Comparison of ENCODE assay signal across 15 cellular contexts in the genomic region with DNA sequence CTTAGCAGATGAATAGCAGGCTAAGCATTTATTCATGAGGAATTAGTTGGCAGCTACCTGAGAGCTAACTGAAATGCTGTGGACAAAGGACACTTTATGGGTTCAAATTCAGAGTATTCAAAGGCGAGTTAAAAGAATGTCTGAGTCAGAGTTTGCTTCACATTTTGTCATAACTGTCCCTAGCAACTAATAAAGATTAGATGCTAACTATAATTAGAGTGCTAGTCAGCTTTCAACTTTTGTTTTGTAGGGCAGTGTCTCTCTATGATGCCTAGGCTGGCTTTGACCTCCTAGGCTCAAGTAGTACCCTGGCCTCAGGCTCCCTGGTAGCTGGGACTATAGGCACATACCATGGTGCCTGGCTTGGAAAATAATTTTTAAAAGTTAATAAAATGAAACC. TPM values are rescaled to one million over a fixed set of nuclear protein-coding genes. Genes with fewer than 3 reads are reported as not detected.
DNase-seq lines count a peak whose midpoint lies in the region; ATAC-seq and TF ChIP-seq lines count a peak whose summit lies in the region.
"Had no signal": no experiment of that assay in that cellular context is flagged by ENCODE, and none has a peak within 500 bp of the region (broad histone marks: within the 10 kb centered on the region; RNA-seq: fewer than 3 reads in every experiment).

No MANE protein-coding gene starts in this region.

- H3K4me3 ChIP-seq in esophagus muscularis mucosa (no peak overlapping the region), prostate gland (no peak overlapping the region)
- H3K4me3 ChIP-seq: coronary artery, SJSA1, suprapubic skin had no signal

- peaks cover 4% of the 10 kb centered on the region for H3K36me3 Mint-ChIP-seq in glutamatergic neuron (ENCODE audit: unreplicated experiment)

- H3K9me3 Mint-ChIP-seq in glutamatergic neuron (ENCODE audit: unreplicated experiment) = peaks cover 2% of the 10 kb centered on the region
- H3K9me3 Mint-ChIP-seq: activated naive CD4-positive, alpha-beta T cell treated with anti-CD3 and anti-CD28 coated beads, Interleukin-2, amount 50 U/mL, for 72 hours; CD8-positive, alpha-beta T cell; nephron had no signal

- intact Hi-C loops in esophagus muscularis mucosa (cut with DNase I) (loop anchor here (5.0 kb wide), 1 partner anchor 339 kb away; no protein-coding TSS in a partner anchor), prostate gland (cut with DNase I) (no loop called here)

- H3K27me3 ChIP-seq in esophagus muscularis mucosa = no peaks in the 10 kb centered on the region
- H3K27me3 ChIP-seq in prostate gland (replicated peaks; ENCODE audit: insufficient read depth) = no peaks in the 10 kb centered on the region
- H3K27me3 ChIP-seq: SJSA1, suprapubic skin had no signal

- H3K4me1 Mint-ChIP-seq in glutamatergic neuron (ENCODE audit: low read depth, unreplicated experiment) = peaks cover 2% of the 10 kb centered on the region

- TF ChIP-seq POLR2A in esophagus muscularis mucosa (IDR thresholded peaks at IDR 0.05; ENCODE audit: low read depth) (no peak), prostate gland (IDR thresholded peaks at IDR 0.05) (no peak)

- no peak for ATAC-seq in HG02678 (IDR thresholded peaks at IDR 0.05; ENCODE audit: unreplicated experiment)
- ATAC-seq: activated naive CD4-positive, alpha-beta T cell treated with anti-CD3 and anti-CD28 coated beads, Interleukin-2, amount 50 U/mL, for 72 hours; CD8-positive, alpha-beta T cell had no signal

- DNase-seq in EH (ENCODE audit: low read depth) = peak; percentile 67
- peak; percentile 79 for DNase-seq in M059J (ENCODE audit: low read depth)
- no peak for DNase-seq in esophagus muscularis mucosa (ENCODE audit: extremely low spot score)
- no peak for DNase-seq in prostate gland (ENCODE audit: low spot score)
- no peak for DNase-seq in stimulated activated CD4-positive, alpha-beta T cell treated with anti-CD3 and anti-CD28 coated beads, Interleukin-15, amount 100 ng/mL, for 24 hours
- DNase-seq in hippocampal formation (lab: John Stamatoyannopoulos, UW) = no peak
- no peak for DNase-seq in glutamatergic neuron
- DNase-seq: CD8-positive, alpha-beta T cell; MV-4-11 had no signal

- no peak overlapping the region for H3K4me3 Mint-ChIP-seq in glutamatergic neuron (ENCODE audit: unreplicated experiment)
- H3K4me3 Mint-ChIP-seq: CD8-positive, alpha-beta T cell had no signal

- H3K9me3 ChIP-seq in esophagus muscularis mucosa = no peaks in the 10 kb centered on the region
- H3K9me3 ChIP-seq in prostate gland = no peaks in the 10 kb centered on the region
- H3K9me3 ChIP-seq: SJSA1, suprapubic skin had no signal

- H3K4me1 ChIP-seq in esophagus muscularis mucosa = peaks cover 31 to 46% (median 43%) of the 10 kb centered on the region in 4 donors
- peaks cover 11% of the 10 kb centered on the region for H3K4me1 ChIP-seq in prostate gland (replicated peaks)

- 31% methylated on average over 1 of the region's 1 CpG for WGBS in esophagus muscularis mucosa
- WGBS in prostate gland = 22% methylated on average over 1 of the region's 1 CpG

- peak overlapping the region; percentile 47 to 72 (median 55) for H3K27ac ChIP-seq in esophagus muscularis mucosa (replicated peaks in 1 of 4)
- H3K27ac ChIP-seq in prostate gland = peak overlapping the region; percentile 18 to 37
- H3K27ac ChIP-seq: coronary artery, SJSA1, suprapubic skin had no signal

- peaks cover 2% of the 10 kb centered on the region for H3K27me3 Mint-ChIP-seq in glutamatergic neuron (ENCODE audit: unreplicated experiment)

- TF ChIP-seq CTCF in esophagus muscularis mucosa (IDR thresholded peaks at IDR 0.05) (no peak), prostate gland (IDR thresholded peaks at IDR 0.05) (no peak), glutamatergic neuron (IDR thresholded peaks at IDR 0.05; ENCODE audit: partially characterized antibody, unreplicated experiment) (no peak)

- no peak overlapping the region for H3K27ac Mint-ChIP-seq in glutamatergic neuron (ENCODE audit: unreplicated experiment)
- H3K27ac Mint-ChIP-seq: CD8-positive, alpha-beta T cell; nephron had no signal

- H3K36me3 ChIP-seq in esophagus muscularis mucosa = peaks cover 10 to 39% (median 23%) of the 10 kb centered on the region in 4 donors
- H3K36me3 ChIP-seq in prostate gland = no peaks in the 10 kb centered on the region

- TF ChIP-seq EP300 in esophagus muscularis mucosa (IDR thresholded peaks at IDR 0.05) = no peak

RNA-seq across cellular contexts. Expression of gene SMC5, which starts 4.6 kb away (rescaled TPM):
- total RNA-seq in M059J (2014; rRNA removed; shearing (Covaris generic)) = 19.8 and 21.4 TPM in 2 replicates
- total RNA-seq in esophagus muscularis mucosa (10 to 100 TPM; 17.2 to 27.4 (median 17.8) TPM), prostate gland (10 to 100 TPM; 28.7 to 29.7 TPM), glutamatergic neuron (ENCODE audit: unreplicated experiment) (16.5 TPM)

Comparison
In these comparisons a context has a peak if more than half of its experiments do, and no peak if none do; other contexts are left out.
1. DNase-seq: peak in EH (single experiment) and M059J (single experiment); none in esophagus muscularis mucosa (single experiment), prostate gland (single experiment), stimulated activated CD4-positive, alpha-beta T cell treated with anti-CD3 and anti-CD28 coated beads, Interleukin-15, amount 100 ng/mL, for 24 hours (single experiment), hippocampal formation (0 of 2) and glutamatergic neuron (single experiment).